33 cellular contexts compared by ENCODE assay signal in the genomic region with DNA sequence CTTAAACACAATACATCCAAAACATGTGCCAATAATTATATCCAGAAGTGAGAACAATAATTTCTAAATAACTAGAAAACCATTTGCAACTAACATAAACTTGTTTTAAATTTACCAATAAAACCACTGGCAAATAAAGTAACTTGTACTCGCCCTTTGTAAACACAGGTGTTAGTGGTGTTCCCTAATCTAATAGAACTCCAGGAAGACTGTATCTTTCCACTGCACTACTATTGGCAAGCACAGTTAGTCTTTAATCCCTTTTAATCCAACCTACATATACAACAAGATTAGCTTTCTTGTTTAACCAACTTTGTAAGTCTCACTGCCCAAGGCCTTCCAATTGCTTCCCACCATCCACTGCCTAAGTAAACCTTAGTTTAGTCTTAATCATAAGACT.
"Had no signal": no experiment of that assay in that cellular context is flagged by ENCODE, and none has a peak within 500 bp of the region (broad histone marks: within the 10 kb centered on the region; RNA-seq: fewer than 3 reads in every experiment).

No MANE protein-coding gene starts in this region.

- DNase-seq: activated B cell treated with CpG ODN at 0.5 μM for 24 hours; activated CD4-positive, alpha-beta T cell treated with anti-CD3 and anti-CD28 coated beads for 1 hour; activated CD4-positive, alpha-beta T cell treated with anti-CD3 and anti-CD28 coated beads, Interleukin-2, amount 10 ng/mL, durations not matched to agents 24 days and 14 days; activated CD4-positive, alpha-beta T cell treated with anti-CD3 and anti-CD28 coated beads, Interleukin-2, amount 50 U/mL, for 4 hours; activated CD8-positive, alpha-beta T cell treated with anti-CD3 and anti-CD28 coated beads for 36 hours; activated effector memory CD4-positive, alpha-beta T cell treated with anti-CD3 and anti-CD28 coated beads, Interleukin-2, amount 50 U/mL, for 16 hours; activated naive CD4-positive, alpha-beta T cell; activated naive CD4-positive, alpha-beta T cell treated with anti-CD3 and anti-CD28 coated beads, Interleukin-2, amount 50 U/mL, for 16 hours; activated naive CD8-positive, alpha-beta T cell treated with anti-CD3 and anti-CD28 coated beads for 36 hours; activated T-cell treated with anti-CD3 and anti-CD28 coated beads, Interleukin-2, amount 50 U/mL, for 1 hour; activated T-cell treated with anti-CD3 and anti-CD28 coated beads, Interleukin-2, amount 50 U/mL, for 72 hours; amniotic stem cell; NCI-H1105; NCI-H1417 treated with DMSO at 0.1 percent for 48 hours; NCI-H187 treated with DMSO at 0.1 percent for 48 hours; NCI-H2081; NCI-H226; NCI-H446 treated with DMSO at 0.1 percent for 48 hours; NCI-H524 treated with DMSO at 0.1 percent for 48 hours; NK-92 treated with Interleukin-12 subunit alpha and Interleukin-12 subunit beta, amount 100 ng/mL, for 24 hours; PC-9; SIG-M5; SW 1271; T-helper 1 cell; T-helper 2 cell; T-helper 9 cell had no signal

- H3K4me3 ChIP-seq: cardiac muscle cell, K562, PC-9 had no signal

- ATAC-seq: activated CD8-positive, alpha-beta T cell treated with anti-CD3 and anti-CD28 coated beads for 36 hours; activated T-cell treated with anti-CD3 and anti-CD28 coated beads, Interleukin-2, amount 50 U/mL, for 72 hours; activated T-helper 17 cell treated with anti-CD3 and anti-CD28 coated beads, Interleukin-2, amount 50 U/mL, for 72 hours; K562; Right ventricle myocardium inferior had no signal

- H3K27ac ChIP-seq: cardiac muscle cell, PC-9, RWPE1, VCaP had no signal

- H3K36me3 ChIP-seq: cardiac muscle cell had no signal

- H3K27me3 ChIP-seq: cardiac muscle cell had no signal

- FAIRE-seq: K562, RCC 7860 had no signal
